14 cellular contexts compared by ENCODE assay signal in the genomic region with DNA sequence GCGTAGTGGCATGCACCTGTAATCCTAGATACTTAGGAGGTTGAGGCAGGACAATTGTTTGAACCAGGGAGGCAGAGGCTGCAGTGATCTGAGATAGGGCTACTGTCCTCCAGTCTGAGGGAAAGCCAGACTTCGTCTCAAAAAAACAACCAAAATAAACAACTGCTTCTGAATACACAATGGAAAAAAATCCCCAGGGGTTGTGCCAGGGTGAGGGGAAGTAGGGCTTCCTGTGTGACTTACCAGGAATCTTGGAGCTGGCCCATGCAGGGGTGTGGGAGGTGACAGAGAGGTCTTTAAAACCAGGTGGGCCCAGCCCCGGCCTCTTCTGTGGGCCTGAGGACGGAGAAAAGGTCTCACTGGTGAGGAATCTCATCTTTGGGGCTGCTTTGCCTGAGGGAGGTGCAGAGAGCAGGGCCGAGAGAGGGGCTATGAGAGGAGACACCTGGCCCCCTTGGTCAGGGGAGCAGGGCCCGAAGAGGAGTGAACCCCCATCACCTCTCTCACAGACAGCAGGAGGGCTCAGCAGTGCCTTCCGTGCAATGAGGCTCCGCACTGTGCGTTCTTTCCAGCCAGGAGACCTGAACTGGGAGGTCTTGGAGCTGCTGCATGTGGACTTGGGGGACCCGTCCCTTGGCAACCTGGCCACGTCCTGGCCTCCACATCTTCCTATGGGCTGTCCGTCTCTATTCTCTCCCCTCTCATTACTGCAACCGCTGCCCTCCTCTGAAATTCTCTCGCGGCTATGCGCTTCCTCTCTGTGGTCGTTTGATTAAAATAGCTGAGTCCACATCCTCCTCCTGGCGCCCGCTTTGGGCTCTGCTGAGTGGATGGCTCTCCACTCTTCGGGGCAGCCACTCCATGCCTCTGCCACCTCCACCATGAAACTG. TPM values are rescaled to one million over a fixed set of nuclear protein-coding genes. Genes with fewer than 3 reads are reported as not detected.
A peak's percentile ranks its signal among the peaks of the same experiment; 100 is the strongest.
DNase-seq lines count a peak whose midpoint lies in the region; ATAC-seq and TF ChIP-seq lines count a peak whose summit lies in the region.
"Had no signal": no experiment of that assay in that cellular context is flagged by ENCODE, and none has a peak within 500 bp of the region (broad histone marks: within the 10 kb centered on the region; RNA-seq: fewer than 3 reads in every experiment).

No MANE protein-coding gene starts in this region.

- no peak overlapping the region for H3K27ac ChIP-seq in osteoblast (ENCODE audit: low read depth, low read length)
- H3K27ac ChIP-seq: 22Rv1, breast epithelium had no signal

- H3K4me1 ChIP-seq in osteoblast (ENCODE audit: insufficient read depth, low read length) = peaks cover 9% of the 10 kb centered on the region
- H3K4me1 ChIP-seq: breast epithelium had no signal

- in situ Hi-C loops in KBM-7 (cut with MboI; ENCODE audit: low pct_unique_long_range_greater_than_20kb, low sequenced_read_pairs) = no loop called here

- H3K4me3 ChIP-seq in osteoblast (ENCODE audit: insufficient read depth, low read length) = no peak overlapping the region
- H3K4me3 ChIP-seq: breast epithelium had no signal

- H3K9me3 ChIP-seq in osteoblast (ENCODE audit: low read depth, low read length) = no peaks in the 10 kb centered on the region
- H3K9me3 ChIP-seq: breast epithelium had no signal

- H3K36me3 ChIP-seq in osteoblast (ENCODE audit: insufficient read depth, low read length) = no peaks in the 10 kb centered on the region
- H3K36me3 ChIP-seq: breast epithelium had no signal

- POLR2A ChIA-PET in activated CD4-positive, alpha-beta memory T cell treated with anti-CD3 and anti-CD28 coated beads for 36 hours (lab: Charles Lee) = no interaction called here

- H3K36me3 Mint-ChIP-seq in activated CD4-positive, alpha-beta memory T cell treated with anti-CD3 and anti-CD28 coated beads for 36 hours = no peaks in the 10 kb centered on the region

- H3K79me2 ChIP-seq in osteoblast (ENCODE audit: insufficient read depth, low read length) = no peaks in the 10 kb centered on the region

- H3K4me2 ChIP-seq in osteoblast (ENCODE audit: insufficient read depth, low read length) = peak overlapping the region; percentile 50

- H3K27ac Mint-ChIP-seq in activated CD4-positive, alpha-beta memory T cell treated with anti-CD3 and anti-CD28 coated beads for 36 hours = no peak overlapping the region

- peak overlapping the region; percentile 49 for H2AFZ ChIP-seq in osteoblast (ENCODE audit: low read length)

- no peak for TF ChIP-seq CTCF in osteoblast (IDR thresholded peaks at IDR 0.05; ENCODE audit: extremely low read depth, low read depth, low read length)

- DNase-seq in SIG-M5 treated with dmso at 0.1 percent for 504 hours (lab: John Stamatoyannopoulos, UW; ENCODE audit: unreplicated experiment) (peak; percentile 42), SIG-M5 (lab: John Stamatoyannopoulos, UW) (no peak), KBM-7 (peak; percentile 36), osteoblast (ENCODE audit: insufficient read length, low spot score, missing footprints) (peak; percentile 73), AG20443 (ENCODE audit: low spot score) (no peak)
- peak; percentile 13 for DNase-seq in activated CD4-positive, alpha-beta memory T cell treated with anti-CD3 and anti-CD28 coated beads for 36 hours
- DNase-seq in stimulated activated CD4-positive, alpha-beta T cell treated with anti-CD3 and anti-CD28 coated beads, Interleukin-15, amount 100 ng/mL, for 24 hours = no peak
- DNase-seq: EL, NCI-H1417, SHP77 treated with DMSO at 0.1 percent for 48 hours had no signal

- H4K20me1 ChIP-seq in osteoblast (ENCODE audit: insufficient read depth, low read length) = no peaks in the 10 kb centered on the region

- CTCF ChIA-PET in activated CD4-positive, alpha-beta memory T cell treated with anti-CD3 and anti-CD28 coated beads for 36 hours (lab: Charles Lee) = no interaction called here

- intact Hi-C loops in activated CD4-positive, alpha-beta memory T cell treated with anti-CD3 and anti-CD28 coated beads for 36 hours (cut with micrococcal nuclease) = no loop called here

- no peaks in the 10 kb centered on the region for H3K27me3 ChIP-seq in osteoblast (ENCODE audit: insufficient read depth, low read length)
- H3K27me3 ChIP-seq: breast epithelium had no signal

- ATAC-seq in GM21529 (IDR thresholded peaks at IDR 0.05; ENCODE audit: unreplicated experiment) = no peak
- ATAC-seq: sciatic nerve had no signal

- H3K9me3 Mint-ChIP-seq in activated CD4-positive, alpha-beta memory T cell treated with anti-CD3 and anti-CD28 coated beads for 36 hours = no peaks in the 10 kb centered on the region

- peaks cover 34% of the 10 kb centered on the region for H3K27me3 Mint-ChIP-seq in activated CD4-positive, alpha-beta memory T cell treated with anti-CD3 and anti-CD28 coated beads for 36 hours

- H3K4me1 Mint-ChIP-seq in activated CD4-positive, alpha-beta memory T cell treated with anti-CD3 and anti-CD28 coated beads for 36 hours (ENCODE audit: low read depth) = no peaks in the 10 kb centered on the region

- no peak overlapping the region for H3K4me3 Mint-ChIP-seq in activated CD4-positive, alpha-beta memory T cell treated with anti-CD3 and anti-CD28 coated beads for 36 hours

RNA-seq across cellular contexts. Expression of a gene that starts 10.7 kb away (rescaled TPM):
- not detected for total RNA-seq in activated CD4-positive, alpha-beta memory T cell treated with anti-CD3 and anti-CD28 coated beads for 36 hours
- 1.8 and 2.9 TPM in 2 replicates for total RNA-seq in osteoblast

RNA-seq across cellular contexts. Expression of a gene that starts 38.6 kb away (rescaled TPM):
- total RNA-seq in activated CD4-positive, alpha-beta memory T cell treated with anti-CD3 and anti-CD28 coated beads for 36 hours = under 1 TPM in 1 of 2 experiments, not detected in 1; 0.07 TPM
- total RNA-seq in osteoblast = not detected in 2 replicates
- total RNA-seq: sciatic nerve had no signal

RNA-seq across cellular contexts. Expression of a gene that starts 58.4 kb away (rescaled TPM):
- total RNA-seq in activated CD4-positive, alpha-beta memory T cell treated with anti-CD3 and anti-CD28 coated beads for 36 hours = not detected
- total RNA-seq in osteoblast = not detected in 2 replicates
- total RNA-seq: breast epithelium, sciatic nerve had no signal

Comparison
In these comparisons a context has a peak if more than half of its experiments do, and no peak if none do; other contexts are left out.
1. DNase-seq: peak in SIG-M5 treated with dmso at 0.1 percent for 504 hours (single experiment), KBM-7 (single experiment), activated CD4-positive, alpha-beta memory T cell treated with anti-CD3 and anti-CD28 coated beads for 36 hours (single experiment) and osteoblast (single experiment); none in SIG-M5 (single experiment), stimulated activated CD4-positive, alpha-beta T cell treated with anti-CD3 and anti-CD28 coated beads, Interleukin-15, amount 100 ng/mL, for 24 hours (single experiment) and AG20443 (single experiment).